In the genomic region with DNA sequence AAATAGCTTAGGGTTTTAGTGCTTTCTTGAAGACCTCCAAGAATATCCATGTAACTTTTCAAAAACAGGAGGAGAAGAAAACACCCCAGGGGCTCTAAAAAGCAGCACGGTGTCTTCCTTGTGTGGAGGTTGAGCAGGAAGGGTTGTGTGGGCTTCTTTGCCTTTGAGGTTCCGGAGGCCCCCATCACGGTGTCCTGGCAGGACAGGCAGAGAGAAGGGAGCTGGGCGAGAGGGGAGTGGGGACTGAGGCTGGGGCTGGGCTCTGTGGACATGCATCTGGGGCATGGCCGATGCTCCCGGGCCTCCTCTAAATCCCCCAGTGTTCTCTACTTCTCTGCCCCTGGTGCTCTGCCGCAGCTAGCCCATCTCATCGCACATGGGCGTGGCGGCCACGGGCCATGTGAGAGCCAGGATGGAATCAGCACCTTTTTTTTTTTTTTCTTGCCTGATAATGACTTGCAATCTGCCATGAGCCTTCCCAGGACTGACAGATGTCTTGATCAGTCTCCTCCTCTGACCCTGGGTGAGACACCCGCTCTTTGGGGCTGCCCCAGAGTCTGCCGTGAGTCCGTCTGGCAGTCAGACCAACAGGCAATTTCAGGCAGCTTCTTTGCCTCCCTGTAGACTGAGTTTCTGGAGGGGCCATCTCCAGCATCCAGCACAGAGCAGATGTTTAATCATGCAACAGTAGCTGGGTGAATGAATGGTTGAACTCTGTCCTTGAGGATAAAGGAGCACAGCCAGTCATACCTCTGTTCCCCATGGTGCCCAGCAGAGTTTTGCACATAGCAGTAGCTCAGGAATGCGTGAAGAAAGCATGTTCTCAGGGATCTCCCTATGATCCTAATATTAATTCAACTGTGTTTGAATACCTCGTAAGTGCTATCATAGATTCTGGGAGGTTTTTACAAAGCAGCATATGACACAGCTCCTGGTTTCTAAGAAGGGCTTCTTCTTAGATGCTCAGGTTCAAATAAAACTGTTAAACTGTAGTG, we compare ENCODE assay signal across 1 cellular context.
TF ChIP-seq lines count a peak whose summit lies in the region.

No MANE protein-coding gene starts in this region.

TF ChIP-seq in GM23338, 12 proteins besides CTCF, POLR2A, EP300 and RAD21 (continued from another document):
- no peak for TF ChIP-seq EZH2phosphoT487 (IDR thresholded peaks at IDR 0.05; ENCODE audit: unreplicated experiment)
- TF ChIP-seq, protein P1, sequence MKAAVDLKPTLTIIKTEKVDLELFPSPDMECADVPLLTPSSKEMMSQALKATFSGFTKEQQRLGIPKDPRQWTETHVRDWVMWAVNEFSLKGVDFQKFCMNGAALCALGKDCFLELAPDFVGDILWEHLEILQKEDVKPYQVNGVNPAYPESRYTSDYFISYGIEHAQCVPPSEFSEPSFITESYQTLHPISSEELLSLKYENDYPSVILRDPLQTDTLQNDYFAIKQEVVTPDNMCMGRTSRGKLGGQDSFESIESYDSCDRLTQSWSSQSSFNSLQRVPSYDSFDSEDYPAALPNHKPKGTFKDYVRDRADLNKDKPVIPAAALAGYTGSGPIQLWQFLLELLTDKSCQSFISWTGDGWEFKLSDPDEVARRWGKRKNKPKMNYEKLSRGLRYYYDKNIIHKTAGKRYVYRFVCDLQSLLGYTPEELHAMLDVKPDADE (IDR thresholded peaks at IDR 0.05), result no peak
- TF ChIP-seq, protein P2, sequence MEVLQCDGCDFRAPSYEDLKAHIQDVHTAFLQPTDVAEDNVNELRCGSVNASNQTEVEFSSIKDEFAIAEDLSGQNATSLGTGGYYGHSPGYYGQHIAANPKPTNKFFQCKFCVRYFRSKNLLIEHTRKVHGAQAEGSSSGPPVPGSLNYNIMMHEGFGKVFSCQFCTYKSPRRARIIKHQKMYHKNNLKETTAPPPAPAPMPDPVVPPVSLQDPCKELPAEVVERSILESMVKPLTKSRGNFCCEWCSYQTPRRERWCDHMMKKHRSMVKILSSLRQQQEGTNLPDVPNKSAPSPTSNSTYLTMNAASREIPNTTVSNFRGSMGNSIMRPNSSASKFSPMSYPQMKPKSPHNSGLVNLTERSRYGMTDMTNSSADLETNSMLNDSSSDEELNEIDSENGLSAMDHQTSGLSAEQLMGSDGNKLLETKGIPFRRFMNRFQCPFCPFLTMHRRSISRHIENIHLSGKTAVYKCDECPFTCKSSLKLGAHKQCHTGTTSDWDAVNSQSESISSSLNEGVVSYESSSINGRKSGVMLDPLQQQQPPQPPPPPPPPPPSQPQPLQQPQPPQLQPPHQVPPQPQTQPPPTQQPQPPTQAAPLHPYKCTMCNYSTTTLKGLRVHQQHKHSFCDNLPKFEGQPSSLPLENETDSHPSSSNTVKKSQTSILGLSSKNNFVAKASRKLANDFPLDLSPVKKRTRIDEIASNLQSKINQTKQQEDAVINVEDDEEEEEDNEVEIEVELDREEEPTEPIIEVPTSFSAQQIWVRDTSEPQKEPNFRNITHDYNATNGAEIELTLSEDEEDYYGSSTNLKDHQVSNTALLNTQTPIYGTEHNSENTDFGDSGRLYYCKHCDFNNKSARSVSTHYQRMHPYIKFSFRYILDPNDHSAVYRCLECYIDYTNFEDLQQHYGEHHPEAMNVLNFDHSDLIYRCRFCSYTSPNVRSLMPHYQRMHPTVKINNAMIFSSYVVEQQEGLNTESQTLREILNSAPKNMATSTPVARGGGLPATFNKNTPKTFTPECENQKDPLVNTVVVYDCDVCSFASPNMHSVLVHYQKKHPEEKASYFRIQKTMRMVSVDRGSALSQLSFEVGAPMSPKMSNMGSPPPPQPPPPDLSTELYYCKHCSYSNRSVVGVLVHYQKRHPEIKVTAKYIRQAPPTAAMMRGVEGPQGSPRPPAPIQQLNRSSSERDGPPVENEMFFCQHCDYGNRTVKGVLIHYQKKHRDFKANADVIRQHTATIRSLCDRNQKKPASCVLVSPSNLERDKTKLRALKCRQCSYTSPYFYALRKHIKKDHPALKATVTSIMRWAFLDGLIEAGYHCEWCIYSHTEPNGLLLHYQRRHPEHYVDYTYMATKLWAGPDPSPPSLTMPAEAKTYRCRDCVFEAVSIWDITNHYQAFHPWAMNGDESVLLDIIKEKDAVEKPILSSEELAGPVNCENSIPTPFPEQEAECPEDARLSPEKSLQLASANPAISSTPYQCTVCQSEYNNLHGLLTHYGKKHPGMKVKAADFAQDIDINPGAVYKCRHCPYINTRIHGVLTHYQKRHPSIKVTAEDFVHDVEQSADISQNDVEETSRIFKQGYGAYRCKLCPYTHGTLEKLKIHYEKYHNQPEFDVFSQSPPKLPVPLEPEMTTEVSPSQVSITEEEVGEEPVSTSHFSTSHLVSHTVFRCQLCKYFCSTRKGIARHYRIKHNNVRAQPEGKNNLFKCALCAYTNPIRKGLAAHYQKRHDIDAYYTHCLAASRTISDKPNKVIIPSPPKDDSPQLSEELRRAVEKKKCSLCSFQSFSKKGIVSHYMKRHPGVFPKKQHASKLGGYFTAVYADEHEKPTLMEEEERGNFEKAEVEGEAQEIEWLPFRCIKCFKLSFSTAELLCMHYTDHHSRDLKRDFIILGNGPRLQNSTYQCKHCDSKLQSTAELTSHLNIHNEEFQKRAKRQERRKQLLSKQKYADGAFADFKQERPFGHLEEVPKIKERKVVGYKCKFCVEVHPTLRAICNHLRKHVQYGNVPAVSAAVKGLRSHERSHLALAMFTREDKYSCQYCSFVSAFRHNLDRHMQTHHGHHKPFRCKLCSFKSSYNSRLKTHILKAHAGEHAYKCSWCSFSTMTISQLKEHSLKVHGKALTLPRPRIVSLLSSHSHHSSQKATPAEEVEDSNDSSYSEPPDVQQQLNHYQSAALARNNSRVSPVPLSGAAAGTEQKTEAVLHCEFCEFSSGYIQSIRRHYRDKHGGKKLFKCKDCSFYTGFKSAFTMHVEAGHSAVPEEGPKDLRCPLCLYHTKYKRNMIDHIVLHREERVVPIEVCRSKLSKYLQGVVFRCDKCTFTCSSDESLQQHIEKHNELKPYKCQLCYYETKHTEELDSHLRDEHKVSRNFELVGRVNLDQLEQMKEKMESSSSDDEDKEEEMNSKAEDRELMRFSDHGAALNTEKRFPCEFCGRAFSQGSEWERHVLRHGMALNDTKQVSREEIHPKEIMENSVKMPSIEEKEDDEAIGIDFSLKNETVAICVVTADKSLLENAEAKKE (CRISPR knock-in tag; IDR thresholded peaks at IDR 0.05), result no peak
- no peak for TF ChIP-seq JUNB (IDR thresholded peaks at IDR 0.05; ENCODE audit: unreplicated experiment)
- no peak for TF ChIP-seq POLR2AphosphoS5 (IDR thresholded peaks at IDR 0.05; ENCODE audit: low read depth)
- TF ChIP-seq ZNF331 (CRISPR knock-in tag; IDR thresholded peaks at IDR 0.05; ENCODE audit: low read depth), result no peak
- TF ChIP-seq NANOG (IDR thresholded peaks at IDR 0.05; ENCODE audit: borderline replicate concordance), result no peak
